In genomic region chr10:99431190-99431549, GRCh38 we compare ENCODE assay signal across 8 cellular contexts. TPM values are rescaled to one million over a fixed set of nuclear protein-coding genes. Genes with fewer than 3 reads are reported as not detected.
DNase-seq lines count a peak whose midpoint lies in the region; ATAC-seq, FAIRE-seq and TF ChIP-seq lines count a peak whose summit lies in the region.

No MANE protein-coding gene starts in this region.

- 1% methylated on average over 16 of the region's 16 CpGs for WGBS in pancreas, 2 donors

- H3K4me3 Mint-ChIP-seq in activated naive CD4-positive, alpha-beta T cell treated with anti-CD3 and anti-CD28 coated beads, Interleukin-2, amount 10 ng/mL, durations not matched to agents 7 days and 5 days, result peak overlapping the region; percentile 99

- peaks cover 4% of the 10 kb centered on the region for H3K36me3 Mint-ChIP-seq in activated naive CD4-positive, alpha-beta T cell treated with anti-CD3 and anti-CD28 coated beads, Interleukin-2, amount 10 ng/mL, durations not matched to agents 7 days and 5 days

- no peak for TF ChIP-seq POLR2A in NB4 (IDR thresholded peaks at IDR 0.05; ENCODE audit: extremely low read depth, insufficient read length)

- intact Hi-C loops in pancreas (cut with DNase I), result no loop called here

- no peaks in the 10 kb centered on the region for H3K9me3 Mint-ChIP-seq in activated naive CD4-positive, alpha-beta T cell treated with anti-CD3 and anti-CD28 coated beads, Interleukin-2, amount 10 ng/mL, durations not matched to agents 7 days and 5 days

- peak overlapping the region; percentile 92 for H3K27ac Mint-ChIP-seq in activated naive CD4-positive, alpha-beta T cell treated with anti-CD3 and anti-CD28 coated beads, Interleukin-2, amount 10 ng/mL, durations not matched to agents 7 days and 5 days

- H3K27me3 ChIP-seq in right atrium auricular region (no peaks in the 10 kb centered on the region), pancreas (no peaks in the 10 kb centered on the region)

- CTCF ChIA-PET in activated naive CD4-positive, alpha-beta T cell treated with anti-CD3 and anti-CD28 coated beads, Interleukin-2, amount 10 ng/mL, durations not matched to agents 7 days and 5 days (lab: Charles Lee), result interaction anchor here (0.6 to 1.4 kb wide), 4 partner anchors 39 to 276 kb away, joined by 3 to 4 read pairs (median 3); no protein-coding TSS in a partner anchor

- peaks cover 43% of the 10 kb centered on the region for H3K4me1 Mint-ChIP-seq in activated naive CD4-positive, alpha-beta T cell treated with anti-CD3 and anti-CD28 coated beads, Interleukin-2, amount 10 ng/mL, durations not matched to agents 7 days and 5 days

- H3K27me3 Mint-ChIP-seq in activated naive CD4-positive, alpha-beta T cell treated with anti-CD3 and anti-CD28 coated beads, Interleukin-2, amount 10 ng/mL, durations not matched to agents 7 days and 5 days, result no peaks in the 10 kb centered on the region

- ATAC-seq in pancreas (peak; percentile 35 to 55 (median 42)), HG02973 (IDR thresholded peaks at IDR 0.05; ENCODE audit: unreplicated experiment) (no peak), HG03108 (IDR thresholded peaks at IDR 0.05; ENCODE audit: unreplicated experiment) (no peak)

- H3K9me3 ChIP-seq in right atrium auricular region (no peaks in the 10 kb centered on the region), pancreas (no peaks in the 10 kb centered on the region)

- no peak for FAIRE-seq in pancreas (lab: Jason Lieb, UNC)

- H3K4me1 ChIP-seq in right atrium auricular region, result peaks cover 0 to 40% of the 10 kb centered on the region in 2 donors
- H3K4me1 ChIP-seq in pancreas, result peaks cover 12 to 18% (median 16%) of the 10 kb centered on the region in 3 donors

- TF ChIP-seq CTCF in NB4 (IDR thresholded peaks at IDR 0.05; ENCODE audit: low read depth, low read length) (no peak), right atrium auricular region (IDR thresholded peaks at IDR 0.05) (no peak), pancreas (IDR thresholded peaks at IDR 0.05) (no peak)

- H3K36me3 ChIP-seq in right atrium auricular region (peaks cover 9% of the 10 kb centered on the region), pancreas (no peaks in the 10 kb centered on the region)

- peak; percentile 35 for DNase-seq in activated naive CD4-positive, alpha-beta T cell treated with anti-CD3 and anti-CD28 coated beads, Interleukin-2, amount 10 ng/mL, durations not matched to agents 7 days and 5 days
- no peak for DNase-seq in activated naive CD4-positive, alpha-beta T cell (lab: John Stamatoyannopoulos, UW)
- peak; percentile 76 for DNase-seq in NB4 (ENCODE audit: low read depth)
- peak; percentile 79 for DNase-seq in right atrium auricular region (ENCODE audit: low spot score)
- peak in 5 of 6 donors; percentile 52 to 79 (median 70) for DNase-seq in pancreas

- H3K4me3 ChIP-seq in NB4 (ENCODE audit: low read depth, low read length), result peak overlapping the region; percentile 95
- H3K4me3 ChIP-seq in right atrium auricular region, result peak overlapping the region; percentile 89 to 91
- peak overlapping the region; percentile 43 to 88 (median 68) for H3K4me3 ChIP-seq in pancreas

- H3K27ac ChIP-seq in angular gyrus (ENCODE audit: low read depth, low read length) (peak overlapping the region; percentile 96), right atrium auricular region (peak overlapping the region; percentile 88 to 98), pancreas (peak overlapping the region; percentile 90 to 97 (median 92))

RNA-seq across cellular contexts. Expression of gene GOT1, which starts 0.7 kb away (rescaled TPM):
- total RNA-seq in right atrium auricular region (100 to 1,000 TPM; 289 to 443 TPM), pancreas (10 to 100 TPM in 4 of 6 donors, 1 to 10 TPM in 2; 8.0 to 34.0 (median 14.1) TPM)
- polyA plus RNA-seq in pancreas, result 10 to 100 TPM in 1 of 2 donors, 1 to 10 TPM in 1; 9.6 to 27.1 TPM

Comparison
In these comparisons a context has a peak if more than half of its experiments do, and no peak if none do; other contexts are left out.
1. DNase-seq: peak in activated naive CD4-positive, alpha-beta T cell treated with anti-CD3 and anti-CD28 coated beads, Interleukin-2, amount 10 ng/mL, durations not matched to agents 7 days and 5 days (single experiment), NB4 (single experiment), right atrium auricular region (single experiment) and pancreas (5 of 6); none in activated naive CD4-positive, alpha-beta T cell (0 of 4).
2. ATAC-seq: peak in pancreas (4 of 4); none in HG02973 (single experiment) and HG03108 (single experiment).
3. RNA of gene GOT1, which starts 0.7 kb away (total RNA-seq): 289 to 443 TPM in right atrium auricular region; 8.0 to 34.0 TPM in pancreas; every median in the first group is over 4 times any median in the second.
4. Peak in every context shown above with its lines, with median percentiles within 50 percentile points of each other: H3K4me3 ChIP-seq and H3K27ac ChIP-seq.